In the genomic region with DNA sequence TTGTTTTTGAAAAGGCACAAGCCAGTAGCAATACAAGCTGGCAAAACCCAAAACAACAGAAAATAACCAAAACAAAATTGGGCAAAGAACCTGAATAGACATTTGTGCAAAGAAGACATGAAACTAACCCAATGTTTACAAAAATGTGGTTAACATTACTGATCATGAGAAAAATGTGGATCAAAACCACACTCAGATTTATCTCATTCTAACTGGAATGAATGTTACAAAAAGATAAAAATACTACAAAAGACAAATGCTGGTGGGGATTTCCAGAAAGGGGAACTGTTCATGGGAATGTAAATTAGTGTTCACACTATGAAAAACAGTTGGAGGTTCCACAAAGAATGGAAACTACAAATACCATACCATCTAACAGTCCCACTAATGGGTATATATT, we compare ENCODE assay signal across 1 cellular context.
TF ChIP-seq lines count a peak whose summit lies in the region.

No MANE protein-coding gene starts in this region.

TF ChIP-seq in K562, 482 proteins besides CTCF, POLR2A, EP300 and RAD21:
- TF ChIP-seq FOS (IDR thresholded peaks at IDR 0.05; ENCODE audit: extremely low read depth, insufficient read length) (no peak), SOX6 (IDR thresholded peaks at IDR 0.05) (peak; percentile 49; the same call in 1 of the 2 replicates), TEAD1 (CRISPR knock-in tag; IDR thresholded peaks at IDR 0.05) (peak in 1 of 2 experiments; percentile 25; a peak in 1 of 4 replicates), TEAD4 (IDR thresholded peaks at IDR 0.05; ENCODE audit: low read length) (peak; percentile 62; the same call in 1 of the 2 replicates), TEAD4 (CRISPR knock-in tag; IDR thresholded peaks at IDR 0.05; ENCODE audit: borderline replicate concordance) (no peak), FOXA3 (CRISPR knock-in tag; conservative IDR thresholded peaks at IDR 0.05 in 1 of 2, IDR thresholded peaks at IDR 0.05 in 1 of 2) (0 out of 4 replicates have a peak, but pooled peaks of 1 of the 2 experiments have one; percentile 37), SPI1 (IDR thresholded peaks at IDR 0.05; ENCODE audit: borderline replicate concordance, low read depth, low read length) (peak; percentile 53; the same call in 1 of the 2 replicates), ESRRA (IDR thresholded peaks at IDR 0.05; ENCODE audit: borderline replicate concordance, low read depth) (peak; percentile 35; the same call in 1 of the 2 replicates), HLTF (IDR thresholded peaks at IDR 0.05) (no peak), TCF3 (CRISPR knock-in tag; IDR thresholded peaks at IDR 0.05) (peak; percentile 28; the same call in 1 of the 2 replicates), AFF1 (IDR thresholded peaks at IDR 0.05; ENCODE audit: low read depth in 1 of 2, partially characterized antibody in 2 of 2) (peak in 1 of 2 experiments; percentile 87), TBP (optimal IDR thresholded peaks at IDR 0.05; ENCODE audit: low read depth, low read length) (no peak), SLC30A9 (CRISPR knock-in tag; IDR thresholded peaks at IDR 0.05) (no peak), CBFA2T3 (IDR thresholded peaks at IDR 0.05) (0 out of 2 replicates have a peak, but pooled peaks have one; percentile 23), TAL1 (IDR thresholded peaks at IDR 0.05) (peak; percentile 41; the same call in 1 of the 2 replicates), MYNN (IDR thresholded peaks at IDR 0.05) (no peak), MYNN (CRISPR knock-in tag; IDR thresholded peaks at IDR 0.05) (no peak), RCOR1 (IDR thresholded peaks at IDR 0.05; ENCODE audit: borderline replicate concordance in 1 of 2, low read depth in 2 of 2, low read length in 2 of 2) (0 out of 4 replicates have a peak, but pooled peaks of 1 of the 2 experiments have one; percentile 27), ARID1B (IDR thresholded peaks at IDR 0.05) (peak; percentile 49)
- TF ChIP-seq, protein P1, sequence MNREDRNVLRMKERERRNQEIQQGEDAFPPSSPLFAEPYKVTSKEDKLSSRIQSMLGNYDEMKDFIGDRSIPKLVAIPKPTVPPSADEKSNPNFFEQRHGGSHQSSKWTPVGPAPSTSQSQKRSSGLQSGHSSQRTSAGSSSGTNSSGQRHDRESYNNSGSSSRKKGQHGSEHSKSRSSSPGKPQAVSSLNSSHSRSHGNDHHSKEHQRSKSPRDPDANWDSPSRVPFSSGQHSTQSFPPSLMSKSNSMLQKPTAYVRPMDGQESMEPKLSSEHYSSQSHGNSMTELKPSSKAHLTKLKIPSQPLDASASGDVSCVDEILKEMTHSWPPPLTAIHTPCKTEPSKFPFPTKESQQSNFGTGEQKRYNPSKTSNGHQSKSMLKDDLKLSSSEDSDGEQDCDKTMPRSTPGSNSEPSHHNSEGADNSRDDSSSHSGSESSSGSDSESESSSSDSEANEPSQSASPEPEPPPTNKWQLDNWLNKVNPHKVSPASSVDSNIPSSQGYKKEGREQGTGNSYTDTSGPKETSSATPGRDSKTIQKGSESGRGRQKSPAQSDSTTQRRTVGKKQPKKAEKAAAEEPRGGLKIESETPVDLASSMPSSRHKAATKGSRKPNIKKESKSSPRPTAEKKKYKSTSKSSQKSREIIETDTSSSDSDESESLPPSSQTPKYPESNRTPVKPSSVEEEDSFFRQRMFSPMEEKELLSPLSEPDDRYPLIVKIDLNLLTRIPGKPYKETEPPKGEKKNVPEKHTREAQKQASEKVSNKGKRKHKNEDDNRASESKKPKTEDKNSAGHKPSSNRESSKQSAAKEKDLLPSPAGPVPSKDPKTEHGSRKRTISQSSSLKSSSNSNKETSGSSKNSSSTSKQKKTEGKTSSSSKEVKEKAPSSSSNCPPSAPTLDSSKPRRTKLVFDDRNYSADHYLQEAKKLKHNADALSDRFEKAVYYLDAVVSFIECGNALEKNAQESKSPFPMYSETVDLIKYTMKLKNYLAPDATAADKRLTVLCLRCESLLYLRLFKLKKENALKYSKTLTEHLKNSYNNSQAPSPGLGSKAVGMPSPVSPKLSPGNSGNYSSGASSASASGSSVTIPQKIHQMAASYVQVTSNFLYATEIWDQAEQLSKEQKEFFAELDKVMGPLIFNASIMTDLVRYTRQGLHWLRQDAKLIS (CRISPR knock-in tag; IDR thresholded peaks at IDR 0.05) = no peak
- TF ChIP-seq, protein P2, sequence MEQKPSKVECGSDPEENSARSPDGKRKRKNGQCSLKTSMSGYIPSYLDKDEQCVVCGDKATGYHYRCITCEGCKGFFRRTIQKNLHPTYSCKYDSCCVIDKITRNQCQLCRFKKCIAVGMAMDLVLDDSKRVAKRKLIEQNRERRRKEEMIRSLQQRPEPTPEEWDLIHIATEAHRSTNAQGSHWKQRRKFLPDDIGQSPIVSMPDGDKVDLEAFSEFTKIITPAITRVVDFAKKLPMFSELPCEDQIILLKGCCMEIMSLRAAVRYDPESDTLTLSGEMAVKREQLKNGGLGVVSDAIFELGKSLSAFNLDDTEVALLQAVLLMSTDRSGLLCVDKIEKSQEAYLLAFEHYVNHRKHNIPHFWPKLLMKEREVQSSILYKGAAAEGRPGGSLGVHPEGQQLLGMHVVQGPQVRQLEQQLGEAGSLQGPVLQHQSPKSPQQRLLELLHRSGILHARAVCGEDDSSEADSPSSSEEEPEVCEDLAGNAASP (IDR thresholded peaks at IDR 0.05) = no peak
